In genomic region chr7:12984117-12984516, GRCh38 we compare ENCODE assay signal across 8 cellular contexts.
"Had no signal": no experiment of that assay in that cellular context is flagged by ENCODE, and none has a peak within 500 bp of the region (broad histone marks: within the 10 kb centered on the region; RNA-seq: fewer than 3 reads in every experiment).

No MANE protein-coding gene starts in this region.

- DNase-seq: GM23248, GOT3, H7, HFFc6, IMR-90, KG1 had no signal

- H3K27ac Mint-ChIP-seq: HFFc6 had no signal

- H3K4me3 Mint-ChIP-seq: HFFc6 had no signal

- H3K9me3 Mint-ChIP-seq: HFFc6 had no signal

- ATAC-seq: HCT116, K562 had no signal
